In the genomic region with DNA sequence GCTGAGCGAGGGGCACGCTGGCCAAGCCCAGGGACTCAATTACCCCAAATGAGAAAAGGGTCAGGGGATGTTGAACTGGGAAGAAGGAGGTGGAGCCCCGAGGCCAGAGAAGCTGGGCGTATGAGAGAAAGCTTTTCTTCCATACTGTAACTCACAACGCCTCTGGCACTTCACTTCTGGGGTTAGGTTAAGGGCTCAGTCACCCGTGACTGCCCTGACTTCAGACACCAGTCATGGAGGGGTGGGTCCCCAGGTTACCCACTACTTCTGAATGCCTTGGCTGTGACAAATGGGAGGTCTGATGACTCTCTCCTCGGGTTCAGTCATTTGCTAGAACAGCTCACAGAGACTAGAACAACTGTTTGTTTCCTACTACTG, we compare ENCODE assay signal across 1 cellular context.
TF ChIP-seq lines count a peak whose summit lies in the region.

No MANE protein-coding gene starts in this region.

TF ChIP-seq in H1, 55 proteins besides CTCF, POLR2A, EP300 and RAD21 (continued from another document):
- TF ChIP-seq EZH2 (IDR thresholded peaks at IDR 0.05; ENCODE audit: low read depth, low read length, severe bottlenecking) (no peak), RFX5 (IDR thresholded peaks at IDR 0.05; ENCODE audit: borderline replicate concordance, low read depth, low read length) (no peak), SRF (IDR thresholded peaks at IDR 0.05; ENCODE audit: low read depth, low read length) (no peak)
TF ChIP-seq in H1: peak in this region for 0.
